8 cellular contexts compared by ENCODE assay signal in genomic region chr1:109931189-109931672, GRCh38. TPM values are rescaled to one million over a fixed set of nuclear protein-coding genes. Genes with fewer than 3 reads are reported as not detected.
DNase-seq lines count a peak whose midpoint lies in the region; ATAC-seq, FAIRE-seq and TF ChIP-seq lines count a peak whose summit lies in the region.

No MANE protein-coding gene starts in this region.

- no peak overlapping the region for H3K9ac ChIP-seq in GM12878 (ENCODE audit: control insufficient read depth, insufficient read depth, low read length)
- H3K9ac ChIP-seq in iPS-20b (ENCODE audit: low read depth, low read length): peak overlapping the region; percentile 24; the same call in 1 of the 2 replicates
- H3K9ac ChIP-seq in smooth muscle cell (ENCODE audit: low read depth): no peak overlapping the region

- H3K36me3 ChIP-seq in GM12878 (ENCODE audit: control insufficient read depth in 2 of 2, insufficient read depth in 2 of 2, low read length in 1 of 2) (peaks cover under 1 to 2% of the 10 kb centered on the region in 2 experiments; a peak in 3 of 4 replicates), iPS-20b (ENCODE audit: insufficient read depth, low read depth, low read length) (no peaks in the 10 kb centered on the region), smooth muscle cell (ENCODE audit: low read depth) (no peaks in the 10 kb centered on the region)
- H3K36me3 ChIP-seq in CD4-positive, alpha-beta memory T cell (ENCODE audit: insufficient read depth, low read length): peaks cover 1% of the 10 kb centered on the region

- SMC1A ChIA-PET in GM12878 (lab: Charles Lee; ENCODE audit: uncharacterized antibody, unreplicated experiment): no interaction called here

- H3K27ac Mint-ChIP-seq in CD4-positive, alpha-beta memory T cell: peak overlapping the region in 2 of 7 donors; percentile 46 to 66
- H3K27ac Mint-ChIP-seq in activated naive CD4-positive, alpha-beta T cell treated with anti-CD3 and anti-CD28 coated beads for 36 hours: no peak overlapping the region

- ATAC-seq in GM12878 (peak; percentile 23; the same call in 1 of the 3 replicates), GM19455 (IDR thresholded peaks at IDR 0.05; ENCODE audit: unreplicated experiment) (no peak)

- RAD21 ChIA-PET in GM12878 (lab: Charles Lee; ENCODE audit: unreplicated experiment): no interaction called here

- H3K27me3 Mint-ChIP-seq in CD4-positive, alpha-beta memory T cell: no peaks in the 10 kb centered on the region
- no peaks in the 10 kb centered on the region for H3K27me3 Mint-ChIP-seq in activated naive CD4-positive, alpha-beta T cell treated with anti-CD3 and anti-CD28 coated beads for 36 hours (ENCODE audit: low read depth)

- H3K4me3 Mint-ChIP-seq in CD4-positive, alpha-beta memory T cell: no peak overlapping the region
- H3K4me3 Mint-ChIP-seq in activated naive CD4-positive, alpha-beta T cell treated with anti-CD3 and anti-CD28 coated beads for 36 hours: no peak overlapping the region

- peaks cover 19 to 34% of the 10 kb centered on the region in 2 donors for H3K36me3 Mint-ChIP-seq in CD4-positive, alpha-beta memory T cell
- H3K36me3 Mint-ChIP-seq in activated naive CD4-positive, alpha-beta T cell treated with anti-CD3 and anti-CD28 coated beads for 36 hours (ENCODE audit: low read depth): peaks cover 13% of the 10 kb centered on the region

- FAIRE-seq in GM12878 (lab: Jason Lieb, UNC): no peak

- peak; percentile 39; the same call in 1 of the 2 replicates for TF ChIP-seq POLR2A in GM12878 (IDR thresholded peaks at IDR 0.05; ENCODE audit: low read depth, low read length)

- no peak for TF ChIP-seq EP300 in GM12878 (IDR thresholded peaks at IDR 0.05; ENCODE audit: borderline replicate concordance in 1 of 2, control insufficient read depth in 1 of 2, low read depth in 2 of 2, low read length in 2 of 2)

- CTCF ChIA-PET in GM12878 (lab: Yijun Ruan, JAX): interaction anchor here (0.9 kb wide), 1 partner anchor 54 kb away, joined by 4 read pairs; the partner anchor contains the start of gene AHCYL1
- CTCF ChIA-PET in CD4-positive, alpha-beta memory T cell (lab: Charles Lee; ENCODE audit: partially characterized antibody): interaction anchor here (1.2 kb wide), 1 partner anchor 140 kb away, joined by 3 read pairs; no protein-coding TSS in a partner anchor
- CTCF ChIA-PET in activated naive CD4-positive, alpha-beta T cell treated with anti-CD3 and anti-CD28 coated beads for 36 hours (lab: Charles Lee): interaction anchor here (1.3 kb wide), 1 partner anchor 15 kb away, joined by 3 read pairs; no protein-coding TSS in a partner anchor

- H3K4me3 ChIP-seq in GM12878: no peak overlapping the region
- H3K4me3 ChIP-seq in iPS-20b (ENCODE audit: low read length): no peak overlapping the region
- no peak overlapping the region for H3K4me3 ChIP-seq in smooth muscle cell
- H3K4me3 ChIP-seq in CD4-positive, alpha-beta memory T cell (ENCODE audit: low read length in 2 of 2): no peak overlapping the region

- DNase-seq in LHCN-M2 (ENCODE audit: low read depth): peak; percentile 87
- no peak for DNase-seq in GM12878 (ENCODE audit: low read depth, low spot score)
- no peak for DNase-seq in smooth muscle cell (lab: John Stamatoyannopoulos, UW; ENCODE audit: unreplicated experiment)
- no peak for DNase-seq in CD4-positive, alpha-beta memory T cell
- no peak for DNase-seq in activated CD4-positive, alpha-beta T cell treated with anti-CD3 and anti-CD28 coated beads for 4 hours
- DNase-seq in activated naive CD4-positive, alpha-beta T cell treated with anti-CD3 and anti-CD28 coated beads for 36 hours: no peak

- peaks cover 0 to 14% (median 5%) of the 10 kb centered on the region in 4 donors for H3K4me1 Mint-ChIP-seq in CD4-positive, alpha-beta memory T cell
- H3K4me1 Mint-ChIP-seq in activated naive CD4-positive, alpha-beta T cell treated with anti-CD3 and anti-CD28 coated beads for 36 hours (ENCODE audit: low read depth): peaks cover 2% of the 10 kb centered on the region

- POLR2A ChIA-PET in GM12878 (lab: Charles Lee): no interaction called here
- POLR2A ChIA-PET in CD4-positive, alpha-beta memory T cell (lab: Charles Lee; ENCODE audit: partially characterized antibody): no interaction called here

- no peak for TF ChIP-seq CTCF in GM12878 (IDR thresholded peaks at IDR 0.05 in 2 of 3, conservative IDR thresholded peaks at IDR 0.05 in 1 of 3; ENCODE audit: control insufficient read depth in 2 of 3, extremely low read depth in 1 of 3, insufficient read depth in 1 of 3, low read depth in 3 of 3, low read length in 3 of 3)
- TF ChIP-seq CTCF in smooth muscle cell (IDR thresholded peaks at IDR 0.05; ENCODE audit: borderline replicate concordance, insufficient read depth, poor library complexity, severe bottlenecking): no peak

- H4K20me1 ChIP-seq in GM12878 (ENCODE audit: control insufficient read depth, insufficient read depth) (no peaks in the 10 kb centered on the region), smooth muscle cell (ENCODE audit: low read depth) (no peaks in the 10 kb centered on the region)

- H3K79me2 ChIP-seq in GM12878 (ENCODE audit: control insufficient read depth, insufficient read depth, low read length) (no peaks in the 10 kb centered on the region), smooth muscle cell (ENCODE audit: low read depth) (no peaks in the 10 kb centered on the region)

- no peak overlapping the region for H3K4me2 ChIP-seq in GM12878 (ENCODE audit: control insufficient read depth, insufficient read depth)
- H3K4me2 ChIP-seq in smooth muscle cell: no peak overlapping the region

- H3K4me1 ChIP-seq in GM12878 (ENCODE audit: control insufficient read depth, insufficient read depth, low read length) (no peaks in the 10 kb centered on the region), iPS-20b (ENCODE audit: insufficient read depth, low read length) (peaks cover 8% of the 10 kb centered on the region; the same call in 1 of the 2 replicates), smooth muscle cell (ENCODE audit: low read depth) (peaks cover 18% of the 10 kb centered on the region)
- peaks cover 9% of the 10 kb centered on the region for H3K4me1 ChIP-seq in CD4-positive, alpha-beta memory T cell (ENCODE audit: insufficient read depth, low read length)

- no peak for TF ChIP-seq RAD21 in GM12878 (IDR thresholded peaks at IDR 0.05; ENCODE audit: insufficient read depth, low read depth, low read length)

- intact Hi-C loops in GM12878 (cut with micrococcal nuclease; ENCODE audit: unreplicated experiment): no loop called here
- intact Hi-C loops in CD4-positive, alpha-beta memory T cell (cut with micrococcal nuclease): no loop called here
- intact Hi-C loops in activated naive CD4-positive, alpha-beta T cell treated with anti-CD3 and anti-CD28 coated beads for 36 hours (cut with micrococcal nuclease): no loop called here

- no TSS peak for BruUV-seq in GM12878 (replicated peaks; lab: Mats Ljungman, UMichigan)

- WGBS in GM12878 (ENCODE audit: insufficient coverage, insufficient replicate concordance, low lambda C conversion rate, missing lambda C conversion rate): 48% methylated on average over 8 of the region's 8 CpGs
- 21% methylated on average over 8 of the region's 8 CpGs for WGBS in smooth muscle cell (ENCODE audit: low lambda C conversion rate)

- no peaks in the 10 kb centered on the region for H3K27me3 ChIP-seq in GM12878 (replicated peaks in 1 of 2; ENCODE audit: control insufficient read depth in 2 of 2, insufficient read depth in 2 of 2, low read length in 1 of 2)
- H3K27me3 ChIP-seq in iPS-20b (ENCODE audit: insufficient read depth, low read length): no peaks in the 10 kb centered on the region
- H3K27me3 ChIP-seq in smooth muscle cell (ENCODE audit: low read depth): no peaks in the 10 kb centered on the region
- H3K27me3 ChIP-seq in CD4-positive, alpha-beta memory T cell (ENCODE audit: insufficient read depth, low read length): no peaks in the 10 kb centered on the region

- H3K27ac ChIP-seq in GM12878 (ENCODE audit: control insufficient read depth, insufficient read depth) (no peak overlapping the region), iPS-20b (ENCODE audit: low read length) (no peak overlapping the region), smooth muscle cell (ENCODE audit: low read depth) (peak overlapping the region; percentile 38)
- H3K27ac ChIP-seq in CD4-positive, alpha-beta memory T cell (ENCODE audit: low read depth, low read length): no peak overlapping the region

- peaks cover 0 to 7% (median 4%) of the 10 kb centered on the region in 8 donors for H3K9me3 Mint-ChIP-seq in CD4-positive, alpha-beta memory T cell
- peaks cover 5% of the 10 kb centered on the region for H3K9me3 Mint-ChIP-seq in activated naive CD4-positive, alpha-beta T cell treated with anti-CD3 and anti-CD28 coated beads for 36 hours

- in situ Hi-C loops in GM12878 (cut with MboI): no loop called here

- H2AFZ ChIP-seq in GM12878 (ENCODE audit: control insufficient read depth, low read depth, low read length) (no peak overlapping the region), smooth muscle cell (ENCODE audit: low read depth) (no peak overlapping the region)

- H3F3A ChIP-seq in smooth muscle cell (ENCODE audit: low read depth): peaks cover 6% of the 10 kb centered on the region

- H3K9me3 ChIP-seq in GM12878 (replicated peaks; ENCODE audit: control insufficient read depth, insufficient read depth, low read length): no peaks in the 10 kb centered on the region; the same call in 2 of the 3 replicates
- no peaks in the 10 kb centered on the region for H3K9me3 ChIP-seq in iPS-20b (ENCODE audit: insufficient read depth, low read depth, low read length)
- H3K9me3 ChIP-seq in smooth muscle cell (replicated peaks; ENCODE audit: low read depth): no peaks in the 10 kb centered on the region
- H3K9me3 ChIP-seq in CD4-positive, alpha-beta memory T cell (ENCODE audit: control insufficient read depth in 1 of 2, low read length in 2 of 2): no peaks in the 10 kb centered on the region

RNA-seq across cellular contexts. Expression of gene CSF1, which starts 20.6 kb away (rescaled TPM):
- 42.4 and 52.8 TPM in 2 replicates for total RNA-seq in LHCN-M2 (2014; rRNA removed)
- polyA plus RNA-seq in LHCN-M2 (2012): 24.9 TPM
- 20.4 and 22.4 TPM in 2 replicates for total RNA-seq in GM12878 (2013; cell fraction: nucleolus; rRNA removed)
- 12.6 and 13.6 TPM in 2 replicates for total RNA-seq in GM12878 (2014; rRNA removed)
- total RNA-seq in GM12878 (2014; rRNA removed; fragmentation: Illumina TruSeq; extraction: Trizol): 8.2 and 8.5 TPM in 2 replicates
- total RNA-seq in GM12878 (2021): 30.7 and 31.5 TPM in 2 replicates
- 3.8 TPM for polyA plus RNA-seq in GM12878 (2011; ENCODE audit: low read depth)
- polyA plus RNA-seq in GM12878 (2011; rRNA removed): 20.0 and 32.4 TPM in 2 replicates
- 24.3 and 31.2 TPM in 2 replicates for polyA plus RNA-seq in GM12878 (2011; cell fraction: cytosol; rRNA removed)
- polyA plus RNA-seq in GM12878 (2011; cell fraction: nucleus; rRNA removed): 46.1 and 50.0 TPM in 2 replicates
- 9.1 and 14.2 TPM in 2 replicates for polyA plus RNA-seq in GM12878 (2012)
- polyA plus RNA-seq in GM12878 (2014; fragmentation: Illumina TruSeq; extraction: Trizol): 7.9 and 12.4 TPM in 2 replicates
- polyA plus RNA-seq in GM12878 (2014; fragmentation: Nextera tagmentation; extraction: Ambion mirVana): 1 to 10 TPM; 1.2 to 2.0 TPM
- polyA plus RNA-seq in GM12878 (2014; rRNA removed): 20.4 and 21.2 TPM in 2 replicates
- polyA plus RNA-seq in GM12878 (2016; fragmentation: Nextera tagmentation; extraction: Ambion mirVana): 10 to 100 TPM; 12.2 to 17.2 TPM
- polyA minus RNA-seq in GM12878 (2011; rRNA and poly(A)+ RNA removed): 17.7 and 19.2 TPM in 2 replicates
- 10.2 and 17.6 TPM in 2 replicates for polyA minus RNA-seq in GM12878 (2011; cell fraction: cytosol; rRNA and poly(A)+ RNA removed)
- polyA minus RNA-seq in GM12878 (2011; cell fraction: nucleus; rRNA and poly(A)+ RNA removed): 11.1 and 18.2 TPM in 2 replicates
- 30.9 and 43.4 TPM in 2 replicates for total RNA-seq in smooth muscle cell
- 17.1 and 22.4 TPM in 2 replicates for polyA plus RNA-seq in smooth muscle cell
- total RNA-seq in CD4-positive, alpha-beta memory T cell: 10 to 100 TPM; 10.3 to 13.9 TPM
- polyA plus RNA-seq in CD4-positive, alpha-beta memory T cell: 10 to 100 TPM in 1 of 2 donors, 1 to 10 TPM in 1; 5.0 to 12.5 TPM
- 10 to 100 TPM; 12.0 to 13.5 TPM for total RNA-seq in activated naive CD4-positive, alpha-beta T cell treated with anti-CD3 and anti-CD28 coated beads for 36 hours

RNA-seq across cellular contexts. Expression of gene AHCYL1, which starts 53.3 kb away (rescaled TPM):
- total RNA-seq in LHCN-M2 (2014; rRNA removed) (28.0 and 33.0 TPM in 2 replicates), GM12878 (2014; rRNA removed) (28.0 and 31.7 TPM in 2 replicates), GM12878 (2014; rRNA removed; fragmentation: Illumina TruSeq; extraction: Trizol) (30.0 and 30.9 TPM in 2 replicates), GM12878 (2021) (59.9 and 64.8 TPM in 2 replicates), smooth muscle cell (77.3 and 79.5 TPM in 2 replicates)
- 49.7 TPM for polyA plus RNA-seq in LHCN-M2 (2012)
- 19.4 and 26.5 TPM in 2 replicates for total RNA-seq in GM12878 (2013; cell fraction: nucleolus; rRNA removed)
- polyA plus RNA-seq in GM12878 (2011; ENCODE audit: low read depth): 28.1 TPM
- polyA plus RNA-seq in GM12878 (2011; rRNA removed) (73.5 and 73.6 TPM in 2 replicates), GM12878 (2014; fragmentation: Illumina TruSeq; extraction: Trizol) (60.7 and 67.6 TPM in 2 replicates), GM12878 (2014; fragmentation: Nextera tagmentation; extraction: Ambion mirVana) (10 to 100 TPM; 24.7 to 26.1 TPM), GM12878 (2014; rRNA removed) (39.2 and 43.9 TPM in 2 replicates), GM12878 (2016; fragmentation: Nextera tagmentation; extraction: Ambion mirVana) (10 to 100 TPM; 49.7 to 54.2 TPM), smooth muscle cell (115 and 144 TPM in 2 replicates)
- 45.5 and 59.4 TPM in 2 replicates for polyA plus RNA-seq in GM12878 (2011; cell fraction: cytosol; rRNA removed)
- 58.0 and 62.1 TPM in 2 replicates for polyA plus RNA-seq in GM12878 (2011; cell fraction: nucleus; rRNA removed)
- polyA plus RNA-seq in GM12878 (2012): 34.9 and 46.3 TPM in 2 replicates
- polyA minus RNA-seq in GM12878 (2011; rRNA and poly(A)+ RNA removed): 49.6 and 59.3 TPM in 2 replicates
- 17.9 and 21.8 TPM in 2 replicates for polyA minus RNA-seq in GM12878 (2011; cell fraction: cytosol; rRNA and poly(A)+ RNA removed)
- polyA minus RNA-seq in GM12878 (2011; cell fraction: nucleus; rRNA and poly(A)+ RNA removed): 13.7 and 24.5 TPM in 2 replicates
- 10 to 100 TPM; 44.2 to 45.1 TPM for total RNA-seq in CD4-positive, alpha-beta memory T cell
- 10 to 100 TPM; 41.7 to 54.9 TPM for polyA plus RNA-seq in CD4-positive, alpha-beta memory T cell
- 10 to 100 TPM; 70.0 to 75.1 TPM for total RNA-seq in activated naive CD4-positive, alpha-beta T cell treated with anti-CD3 and anti-CD28 coated beads for 36 hours
